Comparison of ENCODE assay signal across 8 cellular contexts in genomic region chr18:623760-624620, GRCh38. TPM values are rescaled to one million over a fixed set of nuclear protein-coding genes. Genes with fewer than 3 reads are reported as not detected.
DNase-seq lines count a peak whose midpoint lies in the region; ATAC-seq and TF ChIP-seq lines count a peak whose summit lies in the region.

No MANE protein-coding gene starts in this region.

- 28% methylated on average over 10 of the region's 11 CpGs for WGBS in right lobe of liver (ENCODE audit: insufficient coverage, low coverage, low lambda C conversion rate, missing lambda C conversion rate)

- no peak overlapping the region for H3K4me3 ChIP-seq in right lobe of liver

- H3K27ac Mint-ChIP-seq in activated CD4-positive, alpha-beta T cell treated with anti-CD3 and anti-CD28 coated beads for 36 hours = peak overlapping the region; percentile 10
- H3K27ac Mint-ChIP-seq in chondrocyte (ENCODE audit: unreplicated experiment) = no peak overlapping the region

- CTCF ChIA-PET in activated CD4-positive, alpha-beta T cell treated with anti-CD3 and anti-CD28 coated beads for 36 hours (lab: Charles Lee) = interaction anchor here (0.6 to 5.1 kb wide), 18 partner anchors 8 to 328 kb away, joined by 3 to 57 read pairs (median 4); partner anchors contain the start of gene TYMS

- H3K9me3 ChIP-seq in right lobe of liver = no peaks in the 10 kb centered on the region

- TF ChIP-seq CTCF in chondrocyte (IDR thresholded peaks at IDR 0.05) (peak; percentile 89), right lobe of liver (IDR thresholded peaks at IDR 0.05) (peak; percentile 34 to 82 (median 82))

- H3K27me3 Mint-ChIP-seq in activated CD4-positive, alpha-beta T cell treated with anti-CD3 and anti-CD28 coated beads for 36 hours = peaks cover 2% of the 10 kb centered on the region
- peaks cover 5% of the 10 kb centered on the region for H3K27me3 Mint-ChIP-seq in chondrocyte (ENCODE audit: low read depth)

- DNase-seq in DMS79 (lab: John Stamatoyannopoulos, UW) = peak; percentile 42
- peak; percentile 26 to 57 for DNase-seq in NCI-H446 (lab: John Stamatoyannopoulos, UW)
- DNase-seq in activated CD4-positive, alpha-beta T cell treated with anti-CD3 and anti-CD28 coated beads for 36 hours = peak; percentile 81
- no peak for DNase-seq in chondrocyte (ENCODE audit: low spot score)
- DNase-seq in right lobe of liver = peak; percentile 67 to 74 (median 68)
- DNase-seq in stimulated activated CD4-positive, alpha-beta T cell treated with anti-CD3 and anti-CD28 coated beads, TNF-alpha, amount 100 ng/mL, for 24 hours (ENCODE audit: low read depth in 3 of 3) = peak; percentile 22 to 53 (median 29)

- TF ChIP-seq POLR2A in right lobe of liver (IDR thresholded peaks at IDR 0.05) = no peak

- H3K4me3 Mint-ChIP-seq in activated CD4-positive, alpha-beta T cell treated with anti-CD3 and anti-CD28 coated beads for 36 hours = no peak overlapping the region
- H3K4me3 Mint-ChIP-seq in chondrocyte (ENCODE audit: unreplicated experiment) = no peak overlapping the region

- H3K4me1 ChIP-seq in right lobe of liver = no peaks in the 10 kb centered on the region

- H3K9me3 Mint-ChIP-seq in activated CD4-positive, alpha-beta T cell treated with anti-CD3 and anti-CD28 coated beads for 36 hours (ENCODE audit: low read depth) = no peaks in the 10 kb centered on the region
- H3K9me3 Mint-ChIP-seq in chondrocyte (ENCODE audit: low read depth) = no peaks in the 10 kb centered on the region

- H3K27ac ChIP-seq in right lobe of liver = no peak overlapping the region

- ATAC-seq in HG02678 (IDR thresholded peaks at IDR 0.05; ENCODE audit: unreplicated experiment) (peak; percentile 68), right lobe of liver (peak; percentile 96 to 98 (median 96)), GM21528 (IDR thresholded peaks at IDR 0.05; ENCODE audit: low FRiP score, unreplicated experiment) (no peak)
- peak; percentile 83 for ATAC-seq in activated CD4-positive, alpha-beta T cell treated with anti-CD3 and anti-CD28 coated beads for 36 hours

- POLR2A ChIA-PET in activated CD4-positive, alpha-beta T cell treated with anti-CD3 and anti-CD28 coated beads for 36 hours (lab: Charles Lee) = no interaction called here

- H3K36me3 ChIP-seq in right lobe of liver = no peaks in the 10 kb centered on the region

- intact Hi-C loops in activated CD4-positive, alpha-beta T cell treated with anti-CD3 and anti-CD28 coated beads for 36 hours (cut with DNase I, micrococcal nuclease) = loop anchor here (1.0 to 2.0 kb wide), 3 partner anchors 207 to 215 kb away; no protein-coding TSS in a partner anchor
- intact Hi-C loops in right lobe of liver (cut with DNase I) = no loop called here

- no peaks in the 10 kb centered on the region for H3K4me1 Mint-ChIP-seq in activated CD4-positive, alpha-beta T cell treated with anti-CD3 and anti-CD28 coated beads for 36 hours
- H3K4me1 Mint-ChIP-seq in chondrocyte (ENCODE audit: low read depth) = no peaks in the 10 kb centered on the region

- H3K27me3 ChIP-seq in right lobe of liver = no peaks in the 10 kb centered on the region

- no peaks in the 10 kb centered on the region for H3K36me3 Mint-ChIP-seq in activated CD4-positive, alpha-beta T cell treated with anti-CD3 and anti-CD28 coated beads for 36 hours (ENCODE audit: low read depth)
- no peaks in the 10 kb centered on the region for H3K36me3 Mint-ChIP-seq in chondrocyte (ENCODE audit: low read depth)

RNA-seq across cellular contexts. Expression of gene CLUL1, which starts 27.2 kb away (rescaled TPM):
- total RNA-seq in activated CD4-positive, alpha-beta T cell treated with anti-CD3 and anti-CD28 coated beads for 36 hours = not detected
- total RNA-seq in chondrocyte (not detected in 3 replicates), right lobe of liver (not detected)

RNA-seq across cellular contexts. Expression of gene TYMS, which starts 33.5 kb away (rescaled TPM):
- total RNA-seq in activated CD4-positive, alpha-beta T cell treated with anti-CD3 and anti-CD28 coated beads for 36 hours = 100 to 1,000 TPM; 331 to 372 TPM
- total RNA-seq in chondrocyte (24.7 to 49.5 TPM (median 25.1 TPM) in 3 replicates), right lobe of liver (10 to 100 TPM in 1 of 6 experiments, 1 to 10 TPM in 5; 1.1 to 14.9 (median 4.2) TPM)

RNA-seq across cellular contexts. Expression of gene CETN1, which starts 43.8 kb away (rescaled TPM):
- not detected for total RNA-seq in activated CD4-positive, alpha-beta T cell treated with anti-CD3 and anti-CD28 coated beads for 36 hours
- total RNA-seq in chondrocyte (not detected in 3 replicates), right lobe of liver (not detected)

Comparison
In these comparisons a context has a peak if more than half of its experiments do, and no peak if none do; other contexts are left out.
1. intact Hi-C loops: an anchor here in activated CD4-positive, alpha-beta T cell treated with anti-CD3 and anti-CD28 coated beads for 36 hours (1.0 to 2.0 kb wide); none called in right lobe of liver.